ENCODE assay signal across 30 cellular contexts in the genomic region with DNA sequence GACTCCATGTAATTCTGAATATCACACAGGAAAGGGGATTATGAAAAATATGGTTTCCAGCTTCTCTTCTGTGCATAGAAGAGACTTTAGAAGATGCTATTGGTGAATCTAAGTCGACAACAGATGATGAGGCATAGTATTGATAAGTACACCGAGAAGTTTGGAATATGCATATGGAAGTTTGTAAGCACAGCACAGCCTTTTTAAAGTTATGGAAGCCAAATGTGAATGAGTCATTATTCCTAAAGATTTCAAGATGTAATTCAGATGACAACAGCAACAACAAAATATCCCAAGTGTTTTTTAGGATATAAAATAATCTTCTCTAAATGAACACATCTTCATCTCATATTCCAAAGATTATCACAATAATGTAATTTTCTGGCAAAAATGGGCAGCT.
"Had no signal": no experiment of that assay in that cellular context is flagged by ENCODE, and none has a peak within 500 bp of the region (broad histone marks: within the 10 kb centered on the region; RNA-seq: fewer than 3 reads in every experiment).

No MANE protein-coding gene starts in this region.

- H3K36me3 ChIP-seq: ascending aorta, cardiac muscle cell, WERI-Rb-1 had no signal

- H3K9me3 ChIP-seq: ascending aorta had no signal

- ATAC-seq: activated CD4-positive, alpha-beta T cell treated with anti-CD3 and anti-CD28 coated beads for 36 hours; activated CD4-positive, CD25-positive, alpha-beta regulatory T cell treated with anti-CD3 and anti-CD28 coated beads, Interleukin-2, amount 50 U/mL, for 24 hours; activated CD8-positive, alpha-beta memory T cell treated with anti-CD3 and anti-CD28 coated beads, Interleukin-2, amount 10 ng/mL, durations not matched to agents 7 days and 5 days; activated CD8-positive, alpha-beta T cell treated with anti-CD3 and anti-CD28 coated beads, Interleukin-2, amount 10 ng/mL, durations not matched to agents 7 days and 5 days; activated naive CD8-positive, alpha-beta T cell treated with anti-CD3 and anti-CD28 coated beads, Interleukin-2, amount 50 U/mL, for 24 hours; WTC11 had no signal

- H3K4me3 ChIP-seq: ascending aorta, cardiac muscle cell had no signal

- H3K27ac ChIP-seq: ascending aorta, cardiac muscle cell, WERI-Rb-1 had no signal

- H3K27me3 ChIP-seq: ascending aorta, cardiac muscle cell had no signal

- DNase-seq: activated CD4-positive, alpha-beta memory T cell treated with anti-CD3 and anti-CD28 coated beads, Interleukin-2, amount 10 ng/mL, durations not matched to agents 7 days and 5 days; activated CD4-positive, alpha-beta T cell treated with anti-CD3 and anti-CD28 coated beads for 1 hour; activated CD4-positive, alpha-beta T cell treated with anti-CD3 and anti-CD28 coated beads for 36 hours; activated CD4-positive, alpha-beta T cell treated with anti-CD3 and anti-CD28 coated beads for 48 hours; activated CD4-positive, alpha-beta T cell treated with anti-CD3 and anti-CD28 coated beads, Interleukin-2, amount 10 ng/mL, durations not matched to agents 7 days and 5 days; activated CD4-positive, alpha-beta T cell treated with anti-CD3 and anti-CD28 coated beads, Interleukin-2, amount 50 U/mL, for 48 hours; activated CD4-positive, CD25-positive, alpha-beta regulatory T cell; activated CD8-positive, alpha-beta memory T cell treated with anti-CD3 and anti-CD28 coated beads for 24 hours; activated CD8-positive, alpha-beta memory T cell treated with anti-CD3 and anti-CD28 coated beads, Interleukin-2, amount 10 ng/mL, durations not matched to agents 7 days and 5 days; activated CD8-positive, alpha-beta memory T cell treated with anti-CD3 and anti-CD28 coated beads, Interleukin-2, amount 50 U/mL, for 48 hours; activated CD8-positive, alpha-beta T cell treated with anti-CD3 and anti-CD28 coated beads, Interleukin-2, amount 10 ng/mL, durations not matched to agents 7 days and 5 days; activated effector memory CD4-positive, alpha-beta T cell treated with Interleukin-2 at 50 U/mL for 16 hours; activated gamma-delta T cell; activated naive CD4-positive, alpha-beta T cell treated with anti-CD3 and anti-CD28 coated beads, Interleukin-2, amount 10 ng/mL, durations not matched to agents 7 days and 5 days; activated naive CD4-positive, alpha-beta T cell treated with Interleukin-2 at 50 U/mL for 16 hours; activated naive CD8-positive, alpha-beta T cell treated with anti-CD3 and anti-CD28 coated beads, Interleukin-2, amount 10 ng/mL, durations not matched to agents 7 days and 5 days; activated naive CD8-positive, alpha-beta T cell treated with anti-CD3 and anti-CD28 coated beads, Interleukin-2, amount 50 U/mL, for 24 hours; activated T-cell treated with anti-CD3 and anti-CD28 coated beads, Interleukin-2, amount 50 U/mL, for 24 hours; activated T-cell treated with anti-CD3 and anti-CD28 coated beads, Interleukin-2, amount 50 U/mL, for 48 hours; amygdala; anterior cingulate cortex; caudate nucleus; cerebellar nuclear complex; T-helper 1 cell; T-helper 9 cell; WERI-Rb-1 had no signal

- H3K4me1 ChIP-seq: ascending aorta had no signal
